In genomic region chr2:208256192-208256782, GRCh38 we compare ENCODE assay signal across 9 cellular contexts. TPM values are rescaled to one million over a fixed set of nuclear protein-coding genes. Genes with fewer than 3 reads are reported as not detected.
DNase-seq lines count a peak whose midpoint lies in the region; ATAC-seq and TF ChIP-seq lines count a peak whose summit lies in the region.
"Had no signal": no experiment of that assay in that cellular context is flagged by ENCODE, and none has a peak within 500 bp of the region (broad histone marks: within the 10 kb centered on the region; RNA-seq: fewer than 3 reads in every experiment).

No MANE protein-coding gene starts in this region.

- ATAC-seq in body of pancreas: no peak
- no peak for ATAC-seq in HG02973 (IDR thresholded peaks at IDR 0.05; ENCODE audit: unreplicated experiment)
- no peak for ATAC-seq in psoas muscle
- ATAC-seq in GM19023 (IDR thresholded peaks at IDR 0.05; ENCODE audit: unreplicated experiment): no peak

- H3K9me3 Mint-ChIP-seq in T-helper 1 cell treated with Interleukin-12 subunit alpha and Interleukin-12 subunit beta and Interleukin-4 antibody, amounts not matched to agents 30 μg/mL and 1 μg/mL, for 36 hours: no peaks in the 10 kb centered on the region

- H2AFZ ChIP-seq in osteoblast (ENCODE audit: low read length): no peak overlapping the region

- peak in 4 of 7 experiments; percentile 15 to 32 (median 28) for TF ChIP-seq CTCF in body of pancreas (IDR thresholded peaks at IDR 0.05)
- TF ChIP-seq CTCF in osteoblast (IDR thresholded peaks at IDR 0.05; ENCODE audit: extremely low read depth, low read depth, low read length): peak; percentile 9
- TF ChIP-seq CTCF in psoas muscle (IDR thresholded peaks at IDR 0.05): no peak

- H3K4me1 ChIP-seq in body of pancreas: peaks cover 40% of the 10 kb centered on the region
- peaks cover 11% of the 10 kb centered on the region for H3K4me1 ChIP-seq in osteoblast (ENCODE audit: insufficient read depth, low read length)
- H3K4me1 ChIP-seq in psoas muscle: peaks cover 17% of the 10 kb centered on the region

- H3K27ac Mint-ChIP-seq in T-helper 1 cell treated with Interleukin-12 subunit alpha and Interleukin-12 subunit beta and Interleukin-4 antibody, amounts not matched to agents 30 μg/mL and 1 μg/mL, for 36 hours: no peak overlapping the region

- H4K20me1 ChIP-seq in osteoblast (ENCODE audit: insufficient read depth, low read length): no peaks in the 10 kb centered on the region

- TF ChIP-seq POLR2A in body of pancreas (IDR thresholded peaks at IDR 0.05): no peak

- H3K27ac ChIP-seq in body of pancreas (peak overlapping the region in 3 of 4 donors; percentile 40 to 58 (median 55)), osteoblast (ENCODE audit: low read depth, low read length) (no peak overlapping the region), psoas muscle (no peak overlapping the region)

- H3K36me3 ChIP-seq in body of pancreas (replicated peaks in 1 of 2; ENCODE audit: insufficient read depth in 1 of 2, low read depth in 2 of 2): no peaks in the 10 kb centered on the region
- no peaks in the 10 kb centered on the region for H3K36me3 ChIP-seq in osteoblast (ENCODE audit: insufficient read depth, low read length)
- peaks cover 0 to 12% of the 10 kb centered on the region in 2 donors for H3K36me3 ChIP-seq in psoas muscle (ENCODE audit: insufficient read depth in 1 of 2, low read depth in 1 of 2)

- no peaks in the 10 kb centered on the region for H3K9me3 ChIP-seq in body of pancreas
- H3K9me3 ChIP-seq in osteoblast (ENCODE audit: low read depth, low read length): no peaks in the 10 kb centered on the region
- H3K9me3 ChIP-seq in psoas muscle: no peaks in the 10 kb centered on the region

- H3K27me3 ChIP-seq in body of pancreas (no peaks in the 10 kb centered on the region), osteoblast (ENCODE audit: insufficient read depth, low read length) (no peaks in the 10 kb centered on the region), psoas muscle (ENCODE audit: insufficient read depth in 3 of 3, low read length in 2 of 3) (no peaks in the 10 kb centered on the region)

- 43 to 48% methylated on average over 10 of the region's 10 CpGs for WGBS in body of pancreas, 2 donors
- WGBS in psoas muscle, 3 donors: 81 to 88% (median 82%) methylated on average over 10 of the region's 10 CpGs

- H3K4me1 Mint-ChIP-seq in T-helper 1 cell treated with Interleukin-12 subunit alpha and Interleukin-12 subunit beta and Interleukin-4 antibody, amounts not matched to agents 30 μg/mL and 1 μg/mL, for 36 hours (ENCODE audit: low read depth): peaks cover 18% of the 10 kb centered on the region

- intact Hi-C loops in body of pancreas (cut with DNase I) (no loop called here), psoas muscle (cut with DNase I) (loop anchor here (5.0 to 10.0 kb wide), 2 partner anchors 509 to 631 kb away; partner anchors contain the start of gene METTL21A (in 1 of the 2))

- peak overlapping the region; percentile 34 for H3K4me3 Mint-ChIP-seq in T-helper 1 cell treated with Interleukin-12 subunit alpha and Interleukin-12 subunit beta and Interleukin-4 antibody, amounts not matched to agents 30 μg/mL and 1 μg/mL, for 36 hours

- peaks cover 10% of the 10 kb centered on the region for H3K36me3 Mint-ChIP-seq in T-helper 1 cell treated with Interleukin-12 subunit alpha and Interleukin-12 subunit beta and Interleukin-4 antibody, amounts not matched to agents 30 μg/mL and 1 μg/mL, for 36 hours (ENCODE audit: low read depth)

- peaks cover 9% of the 10 kb centered on the region for H3K27me3 Mint-ChIP-seq in T-helper 1 cell treated with Interleukin-12 subunit alpha and Interleukin-12 subunit beta and Interleukin-4 antibody, amounts not matched to agents 30 μg/mL and 1 μg/mL, for 36 hours (ENCODE audit: low read depth)

- no peak overlapping the region for H3K4me2 ChIP-seq in osteoblast (ENCODE audit: insufficient read depth, low read length)

- DNase-seq in T-helper 1 cell (no peak), body of pancreas (peak in 2 of 4 donors; percentile 15 to 20), osteoblast (ENCODE audit: insufficient read length, low spot score, missing footprints) (no peak), psoas muscle (no peak)
- DNase-seq in Jurkat, Clone E6-1 (ENCODE audit: low read depth, low spot score): peak; percentile 49
- DNase-seq: central memory CD4-positive, alpha-beta T cell had no signal

- H3K4me3 ChIP-seq in Jurkat, Clone E6-1 (ENCODE audit: low read length): no peak overlapping the region
- H3K4me3 ChIP-seq in body of pancreas: no peak overlapping the region
- H3K4me3 ChIP-seq in osteoblast (ENCODE audit: insufficient read depth, low read length): no peak overlapping the region
- no peak overlapping the region for H3K4me3 ChIP-seq in psoas muscle

- H3K79me2 ChIP-seq in osteoblast (ENCODE audit: insufficient read depth, low read length): no peaks in the 10 kb centered on the region

RNA-seq across cellular contexts. Expression of gene IDH1, which starts 1.4 kb away (rescaled TPM):
- polyA plus RNA-seq in Jurkat, Clone E6-1 (2012; ENCODE audit: insufficient read depth, insufficient read length): 29.0 TPM
- total RNA-seq in body of pancreas (10 to 100 TPM; 28.7 to 50.6 TPM), osteoblast (181 and 226 TPM in 2 replicates), psoas muscle (10 to 100 TPM in 3 of 4 donors, 1 to 10 TPM in 1; 9.7 to 18.0 (median 13.3) TPM)
- 10 to 100 TPM in 2 of 3 donors, 1 to 10 TPM in 1; 9.7 to 42.6 (median 17.9) TPM for polyA plus RNA-seq in psoas muscle

RNA-seq across cellular contexts. Expression of gene PIKFYVE, which starts 9.8 kb away (rescaled TPM):
- polyA plus RNA-seq in Jurkat, Clone E6-1 (2012; ENCODE audit: insufficient read depth, insufficient read length): 29.8 TPM
- 10 to 100 TPM; 23.9 to 27.7 TPM for total RNA-seq in body of pancreas
- 52.7 and 57.9 TPM in 2 replicates for total RNA-seq in osteoblast
- 10 to 100 TPM; 12.0 to 14.2 (median 13.5) TPM for total RNA-seq in psoas muscle
- polyA plus RNA-seq in psoas muscle: 1 to 10 TPM; 2.8 to 8.8 (median 2.9) TPM

Comparison
In these comparisons a context has a peak if more than half of its experiments do, and no peak if none do; other contexts are left out.
1. H3K27ac ChIP-seq: peak in body of pancreas (3 of 4); none in osteoblast (single experiment) and psoas muscle (single experiment).